In genomic region chr4:101135371-101136010, GRCh38 we compare ENCODE assay signal across 1 cellular context.
TF ChIP-seq lines count a peak whose summit lies in the region.

No MANE protein-coding gene starts in this region.

TF ChIP-seq in HCT116, 20 proteins besides CTCF, POLR2A, EP300 and RAD21 (continued from another document):
- TF ChIP-seq ZFX (IDR thresholded peaks at IDR 0.05) (no peak), SP1 (IDR thresholded peaks at IDR 0.05; ENCODE audit: low read depth) (no peak), CBX3 (IDR thresholded peaks at IDR 0.05; ENCODE audit: low read depth) (no peak), YY1 (IDR thresholded peaks at IDR 0.05; ENCODE audit: extremely low read depth, insufficient replicate concordance, low read depth, low read length) (no peak), EZH2phosphoT487 (IDR thresholded peaks at IDR 0.05; ENCODE audit: borderline replicate concordance) (no peak)
